In the genomic region with DNA sequence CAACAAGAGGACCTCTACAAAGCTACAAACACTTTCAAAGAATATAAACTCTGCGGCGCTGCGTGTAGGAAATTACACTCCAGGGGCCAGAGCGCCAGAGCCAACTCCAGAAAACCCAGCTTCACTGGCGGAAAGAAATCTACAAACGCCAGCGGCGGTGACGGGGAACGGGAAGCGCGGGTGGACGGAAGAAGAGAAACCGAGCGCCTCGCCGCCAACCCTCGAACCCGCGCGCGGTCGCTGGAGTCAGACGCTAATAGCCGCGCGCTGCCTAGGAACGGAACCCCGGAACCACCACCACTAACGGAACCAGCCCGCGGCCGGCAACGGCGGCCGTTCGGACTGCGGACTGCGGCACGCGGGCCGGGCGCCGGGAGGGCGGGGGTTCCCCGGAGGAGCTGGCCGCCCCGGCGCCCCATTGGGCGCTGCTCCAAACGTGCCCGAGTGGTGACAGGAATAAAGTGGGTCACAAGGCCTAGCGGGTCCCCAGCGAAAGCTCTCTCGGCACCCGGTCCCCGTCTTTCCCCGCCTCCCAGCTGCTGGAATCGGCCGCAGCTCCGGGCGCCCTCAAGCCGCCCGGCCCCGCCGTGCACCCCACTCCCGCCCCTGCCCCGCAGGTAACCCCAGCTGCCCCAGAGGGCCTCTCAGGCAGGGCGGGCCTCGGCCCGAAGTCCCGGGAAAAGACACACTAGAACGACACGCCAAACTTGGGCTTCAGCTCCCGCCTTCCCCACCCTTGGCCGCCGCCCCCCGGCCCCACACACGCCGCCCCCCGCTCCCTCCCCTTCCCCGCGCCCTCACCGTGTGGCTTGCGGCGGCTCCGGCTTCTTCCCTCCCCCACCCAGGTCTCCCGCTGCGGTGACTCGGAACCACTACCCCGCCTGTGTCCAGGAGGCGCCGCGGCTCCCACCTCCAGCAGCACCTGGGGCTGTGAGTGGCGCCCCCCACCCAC, we compare ENCODE assay signal across 8 cellular contexts. TPM values are rescaled to one million over a fixed set of nuclear protein-coding genes. Genes with fewer than 3 reads are reported as not detected.
DNase-seq lines count a peak whose midpoint lies in the region; ATAC-seq and TF ChIP-seq lines count a peak whose summit lies in the region.

No MANE protein-coding gene starts in this region.

- H3K27me3 ChIP-seq in heart right ventricle (no peaks in the 10 kb centered on the region), upper lobe of right lung (no peaks in the 10 kb centered on the region)

- 0 to 1% (median 0%) methylated on average over 78 to 94 of the region's 95 CpGs for WGBS in adipose tissue, 3 donors
- 0 to 1% methylated on average over 84 to 95 of the region's 95 CpGs for WGBS in heart right ventricle, 2 donors

- H3K27ac ChIP-seq in adipose tissue (ENCODE audit: low read depth, low read length) (peak overlapping the region; percentile 85), heart right ventricle (peak overlapping the region; percentile 94 to 100 (median 99)), upper lobe of right lung (peak overlapping the region; percentile 94)

- DNase-seq in NCI-H1105 treated with DMSO at 0.1 percent for 48 hours (lab: John Stamatoyannopoulos, UW) (peak; percentile 55), SW480 (ENCODE audit: low spot score) (peak; percentile 76), heart right ventricle (peak; percentile 71 to 86), posterior vena cava (ENCODE audit: low spot score) (peak; percentile 94), upper lobe of right lung (peak; percentile 93)

- ATAC-seq in HG02610 (IDR thresholded peaks at IDR 0.05; ENCODE audit: unreplicated experiment) (peak; percentile 42), heart right ventricle (peak; percentile 67 to 88 (median 71)), upper lobe of right lung (peak; percentile 86)

- H3K4me1 ChIP-seq in heart right ventricle (peaks cover 0 to 34% (median 19%) of the 10 kb centered on the region in 9 donors), upper lobe of right lung (peaks cover 13% of the 10 kb centered on the region)

- H3K4me3 ChIP-seq in heart right ventricle (peak overlapping the region; percentile 73 to 99 (median 98)), upper lobe of right lung (peak overlapping the region; percentile 92)

- H3K9me3 ChIP-seq in heart right ventricle (no peaks in the 10 kb centered on the region), upper lobe of right lung (no peaks in the 10 kb centered on the region)

- TF ChIP-seq POLR2A in GM10847 (IDR thresholded peaks at IDR 0.05; ENCODE audit: extremely low read depth, insufficient read length), result peak; percentile 25

- intact Hi-C loops in heart right ventricle (cut with DNase I) (loop anchor here in 8 of 10 donors (5.0 to 10.0 kb wide), 10 partner anchors 91 to 549 kb away; a partner anchor contains a TSS), posterior vena cava (cut with DNase I) (loop anchor here (5.0 to 10.0 kb wide), 2 partner anchors 191 to 199 kb away; a partner anchor contains a TSS), upper lobe of right lung (cut with DNase I) (no loop called here)

- H3K36me3 ChIP-seq in heart right ventricle, result no peaks in the 10 kb centered on the region
- no peaks in the 10 kb centered on the region for H3K36me3 ChIP-seq in upper lobe of right lung

- TF ChIP-seq CTCF in heart right ventricle (IDR thresholded peaks at IDR 0.05), result no peak
- TF ChIP-seq CTCF in upper lobe of right lung (IDR thresholded peaks at IDR 0.05), result no peak

RNA-seq across cellular contexts. Expression of a gene that starts 0.8 kb away (rescaled TPM):
- polyA plus RNA-seq in adipose tissue (10 to 100 TPM in 1 of 3 donors, 1 to 10 TPM in 2; 2.9 to 10.1 (median 8.2) TPM), heart right ventricle (1 to 10 TPM; 6.1 to 9.3 TPM)
- total RNA-seq in heart right ventricle (10 to 100 TPM; 25.4 to 40.7 (median 32.5) TPM), posterior vena cava (10 to 100 TPM; 35.2 to 45.1 TPM), upper lobe of right lung (24.2 TPM)

RNA-seq across cellular contexts. Expression of a gene that starts 46.1 kb away (rescaled TPM):
- polyA plus RNA-seq in adipose tissue, result not detected
- total RNA-seq in heart right ventricle, result not detected
- polyA plus RNA-seq in heart right ventricle, result not detected
- total RNA-seq in posterior vena cava, result not detected
- total RNA-seq in upper lobe of right lung, result not detected

Comparison
In these comparisons a context has a peak if more than half of its experiments do, and no peak if none do; other contexts are left out.
1. Peak in every context shown above with its lines: DNase-seq, ATAC-seq, H3K4me3 ChIP-seq and H3K27ac ChIP-seq.